Comparison of ENCODE assay signal across 8 cellular contexts in the genomic region with DNA sequence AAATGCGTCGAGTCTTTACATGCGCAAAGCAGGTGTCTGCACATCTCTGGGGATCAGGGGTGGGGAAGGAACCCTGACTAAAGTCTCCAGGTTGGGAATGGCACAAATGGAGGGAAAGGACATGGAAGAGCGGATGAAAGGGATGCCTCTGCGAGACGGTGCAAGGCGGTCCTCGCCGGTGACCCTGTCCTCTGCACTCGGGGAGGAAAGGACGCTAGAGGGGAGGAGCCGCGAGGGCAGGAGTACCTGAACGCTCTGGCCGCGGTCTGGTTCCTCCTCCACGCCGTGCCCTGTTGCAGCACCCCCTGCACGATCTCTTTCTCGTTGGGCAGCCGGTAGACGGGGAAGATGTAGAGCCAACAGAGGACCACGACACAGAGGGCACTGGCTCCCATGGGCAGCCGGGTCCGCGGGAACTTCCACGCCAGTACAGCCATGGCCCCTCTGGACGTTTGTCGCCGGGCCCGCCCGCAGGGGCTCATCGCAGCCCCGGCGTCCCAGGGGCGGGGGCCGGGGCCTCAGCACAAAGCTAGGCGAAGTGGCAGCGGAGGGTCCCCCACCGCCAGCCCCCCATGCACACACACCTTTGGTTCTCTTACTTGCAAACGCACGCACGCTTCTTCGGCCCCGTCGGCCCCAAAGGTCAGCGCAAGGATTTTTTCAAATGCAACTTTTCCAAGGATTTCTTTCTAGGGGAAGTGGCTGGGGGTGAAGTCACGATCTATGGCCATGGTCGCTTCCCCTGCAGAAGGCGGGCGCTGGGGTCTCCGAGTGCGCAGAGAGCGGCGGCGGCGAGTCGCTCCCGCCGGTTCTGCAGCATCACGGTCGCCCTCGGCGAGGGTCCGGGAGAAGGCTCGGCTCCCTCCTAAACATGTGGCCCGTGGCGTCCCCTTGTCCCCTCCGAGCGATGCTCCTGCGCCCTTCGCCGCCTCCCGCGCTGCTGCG.
DNase-seq lines count a peak whose midpoint lies in the region; TF ChIP-seq lines count a peak whose summit lies in the region.

No MANE protein-coding gene starts in this region.

- no peaks in the 10 kb centered on the region for H3K9me3 Mint-ChIP-seq in activated T-cell treated with anti-CD3 and anti-CD28 coated beads, Interleukin-2, amount 50 U/mL, for 24 hours

- intact Hi-C loops in posterior cingulate gyrus (cut with DNase I) = loop anchor here (10.0 kb wide), 2 partner anchors 111 to 291 kb away; a partner anchor contains a TSS

- peak overlapping the region; percentile 32 for H3K27ac Mint-ChIP-seq in activated T-cell treated with anti-CD3 and anti-CD28 coated beads, Interleukin-2, amount 50 U/mL, for 24 hours

- CTCF ChIA-PET in HEK293T (lab: Yijun Ruan, JAX) = no interaction called here

- DNase-seq in HEK293T (ENCODE audit: extremely low spot score) = peak; percentile 26
- DNase-seq in activated T-cell treated with anti-CD3 and anti-CD28 coated beads, Interleukin-2, amount 50 U/mL, for 24 hours = peak; percentile 52
- DNase-seq in foreskin fibroblast = peak in 1 of 2 donors; percentile 8
- DNase-seq in posterior cingulate gyrus = peak in 8 of 10 donors; percentile 18 to 87 (median 37)
- no peak for DNase-seq in NCI-H2081 (lab: John Stamatoyannopoulos, UW)
- DNase-seq in superior temporal gyrus (ENCODE audit: extremely low spot score) = no peak
- no peak for DNase-seq in globus pallidus (ENCODE audit: low spot score)
- no peak for DNase-seq in GM03348 (ENCODE audit: low spot score)

- POLR2A ChIA-PET in HEK293T (lab: Yijun Ruan, JAX) = no interaction called here

- H3K27me3 Mint-ChIP-seq in activated T-cell treated with anti-CD3 and anti-CD28 coated beads, Interleukin-2, amount 50 U/mL, for 24 hours = peaks cover 45% of the 10 kb centered on the region

- peaks cover 41% of the 10 kb centered on the region for H3K4me1 Mint-ChIP-seq in activated T-cell treated with anti-CD3 and anti-CD28 coated beads, Interleukin-2, amount 50 U/mL, for 24 hours (ENCODE audit: low read depth)

- peak overlapping the region; percentile 53 to 67 for H3K4me3 ChIP-seq in foreskin fibroblast (ENCODE audit: low read depth in 1 of 2, low read length in 2 of 2)

- TF ChIP-seq CTCF in foreskin fibroblast (IDR thresholded peaks at IDR 0.05; ENCODE audit: low read depth, low read length) = no peak

- H3K36me3 Mint-ChIP-seq in activated T-cell treated with anti-CD3 and anti-CD28 coated beads, Interleukin-2, amount 50 U/mL, for 24 hours (ENCODE audit: low read depth) = peaks cover 6% of the 10 kb centered on the region

- peak overlapping the region; percentile 89 for H3K4me3 Mint-ChIP-seq in activated T-cell treated with anti-CD3 and anti-CD28 coated beads, Interleukin-2, amount 50 U/mL, for 24 hours

TF ChIP-seq in HEK293T, 16 proteins besides CTCF, POLR2A, EP300 and RAD21:
- no peak for TF ChIP-seq SP1 (IDR thresholded peaks at IDR 0.05)
- TF ChIP-seq TARDBP (IDR thresholded peaks at IDR 0.05) = no peak
- TF ChIP-seq FOXA1 (IDR thresholded peaks at IDR 0.05) = no peak
- TF ChIP-seq ZNF384 (IDR thresholded peaks at IDR 0.05) = no peak
- TF ChIP-seq, protein P1, sequence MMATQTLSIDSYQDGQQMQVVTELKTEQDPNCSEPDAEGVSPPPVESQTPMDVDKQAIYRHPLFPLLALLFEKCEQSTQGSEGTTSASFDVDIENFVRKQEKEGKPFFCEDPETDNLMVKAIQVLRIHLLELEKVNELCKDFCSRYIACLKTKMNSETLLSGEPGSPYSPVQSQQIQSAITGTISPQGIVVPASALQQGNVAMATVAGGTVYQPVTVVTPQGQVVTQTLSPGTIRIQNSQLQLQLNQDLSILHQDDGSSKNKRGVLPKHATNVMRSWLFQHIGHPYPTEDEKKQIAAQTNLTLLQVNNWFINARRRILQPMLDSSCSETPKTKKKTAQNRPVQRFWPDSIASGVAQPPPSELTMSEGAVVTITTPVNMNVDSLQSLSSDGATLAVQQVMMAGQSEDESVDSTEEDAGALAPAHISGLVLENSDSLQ (IDR thresholded peaks at IDR 0.05) = no peak
- no peak for TF ChIP-seq CTBP1 (IDR thresholded peaks at IDR 0.05; ENCODE audit: borderline replicate concordance)
- TF ChIP-seq ARNT (IDR thresholded peaks at IDR 0.05) = no peak
- no peak for TF ChIP-seq FOXK2 (IDR thresholded peaks at IDR 0.05)
- TF ChIP-seq FOXM1 (IDR thresholded peaks at IDR 0.05; ENCODE audit: borderline replicate concordance) = no peak
- no peak for TF ChIP-seq LEF1 (IDR thresholded peaks at IDR 0.05; ENCODE audit: borderline replicate concordance)
- no peak for TF ChIP-seq ELF4 (IDR thresholded peaks at IDR 0.05)
- TF ChIP-seq L3MBTL2 (conservative IDR thresholded peaks at IDR 0.05) = no peak
- no peak for TF ChIP-seq NFRKB (IDR thresholded peaks at IDR 0.05)
- no peak for TF ChIP-seq SUZ12 (IDR thresholded peaks at IDR 0.05)
- no peak for TF ChIP-seq BHLHE40 (IDR thresholded peaks at IDR 0.05; ENCODE audit: borderline replicate concordance)
- no peak for TF ChIP-seq HDGF (IDR thresholded peaks at IDR 0.05; ENCODE audit: borderline replicate concordance)
TF ChIP-seq in HEK293T: peak in this region for 0.

Comparison
In these comparisons a context has a peak if more than half of its experiments do, and no peak if none do; other contexts are left out.
1. DNase-seq: peak in HEK293T (single experiment), activated T-cell treated with anti-CD3 and anti-CD28 coated beads, Interleukin-2, amount 50 U/mL, for 24 hours (single experiment) and posterior cingulate gyrus (8 of 10); none in NCI-H2081 (0 of 2), superior temporal gyrus (single experiment), globus pallidus (single experiment) and GM03348 (single experiment).